In genomic region chr9:32526042-32526706, GRCh38 we compare ENCODE assay signal across 8 cellular contexts. TPM values are rescaled to one million over a fixed set of nuclear protein-coding genes. Genes with fewer than 3 reads are reported as not detected.
DNase-seq lines count a peak whose midpoint lies in the region; ATAC-seq and TF ChIP-seq lines count a peak whose summit lies in the region.

RIGI (minus strand) TSS chr9:32526196; CDS start chr9:32526166, 30 bp downstream.

- no peaks in the 10 kb centered on the region for H3K36me3 ChIP-seq in fibroblast of lung (ENCODE audit: control insufficient read depth, insufficient read depth, low read length)

- peak within 1 kb of the TSS; percentile 86 for H3K27ac Mint-ChIP-seq in activated T-helper 1 cell treated with anti-CD3 and anti-CD28 coated beads, Interleukin-12 subunit alpha, Interleukin-12 subunit beta, Interleukin-2, Interleukin-4 antibody, amounts not matched to agents 30 ng/mL and 10 ng/mL and 1 ng/mL, durations not matched to agents 14 hours and 24 hours and 36 hours
- H3K27ac Mint-ChIP-seq in natural killer cell = peak within 1 kb of the TSS; percentile 79 to 96

- ATAC-seq in GM21576 (IDR thresholded peaks at IDR 0.05; ENCODE audit: unreplicated experiment) (peak; percentile 65), natural killer cell (peak; percentile 80 to 84 (median 82))

- H4K20me1 ChIP-seq in fibroblast of lung (ENCODE audit: control insufficient read depth, extremely low read depth, insufficient read depth, low read length) = no peaks in the 10 kb centered on the region

- H3K79me2 ChIP-seq in fibroblast of lung (ENCODE audit: control insufficient read depth, insufficient read depth, low read length) = peaks cover 14% of the 10 kb centered on the region

- peak within 1 kb of the TSS; percentile 79 for H3K4me2 ChIP-seq in fibroblast of lung (ENCODE audit: extremely low read depth, insufficient read depth, low read length)

- H3K4me3 ChIP-seq in fibroblast of lung (replicated peaks in 1 of 4; ENCODE audit: control extremely low read depth in 1 of 4, insufficient read depth in 1 of 4, low read depth in 3 of 4, low read length in 4 of 4) = peak within 1 kb of the TSS; percentile 57 to 93 (median 87)

- no peaks in the 10 kb centered on the region for H3K27me3 Mint-ChIP-seq in activated T-helper 1 cell treated with anti-CD3 and anti-CD28 coated beads, Interleukin-12 subunit alpha, Interleukin-12 subunit beta, Interleukin-2, Interleukin-4 antibody, amounts not matched to agents 30 ng/mL and 10 ng/mL and 1 ng/mL, durations not matched to agents 14 hours and 24 hours and 36 hours (ENCODE audit: insufficient read depth)
- H3K27me3 Mint-ChIP-seq in natural killer cell (ENCODE audit: low read depth in 2 of 2) = no peaks in the 10 kb centered on the region

- no peaks in the 10 kb centered on the region for H3K4me1 ChIP-seq in fibroblast of lung (ENCODE audit: control insufficient read depth, extremely low read depth, insufficient read depth, low read length)

- H3K36me3 Mint-ChIP-seq in activated T-helper 1 cell treated with anti-CD3 and anti-CD28 coated beads, Interleukin-12 subunit alpha, Interleukin-12 subunit beta, Interleukin-2, Interleukin-4 antibody, amounts not matched to agents 30 ng/mL and 10 ng/mL and 1 ng/mL, durations not matched to agents 14 hours and 24 hours and 36 hours (ENCODE audit: low read depth) = peaks cover 18% of the 10 kb centered on the region
- no peaks in the 10 kb centered on the region for H3K36me3 Mint-ChIP-seq in natural killer cell

- peak within 1 kb of the TSS; percentile 92 for H3K4me3 Mint-ChIP-seq in activated T-helper 1 cell treated with anti-CD3 and anti-CD28 coated beads, Interleukin-12 subunit alpha, Interleukin-12 subunit beta, Interleukin-2, Interleukin-4 antibody, amounts not matched to agents 30 ng/mL and 10 ng/mL and 1 ng/mL, durations not matched to agents 14 hours and 24 hours and 36 hours
- H3K4me3 Mint-ChIP-seq in natural killer cell = peak within 1 kb of the TSS; percentile 93

- DNase-seq in DMS53 treated with DMSO at 0.1 percent for 48 hours (lab: John Stamatoyannopoulos, UW; ENCODE audit: unreplicated experiment) (peak; percentile 95), fibroblast of lung (ENCODE audit: low read depth in 2 of 2) (peak; percentile 93), natural killer cell (peak; percentile 72)
- peak; percentile 81 for DNase-seq in activated T-helper 1 cell treated with anti-CD3 and anti-CD28 coated beads, Interleukin-12 subunit alpha, Interleukin-12 subunit beta, Interleukin-2, Interleukin-4 antibody, amounts not matched to agents 30 ng/mL and 10 ng/mL and 1 ng/mL, durations not matched to agents 14 hours and 24 hours and 36 hours (ENCODE audit: low spot score)
- peak; percentile 76 for DNase-seq in stimulated activated naive CD4-positive, alpha-beta T cell treated with Interleukin-2 at 50 U/mL for 16 hours (lab: John Stamatoyannopoulos, UW)

- intact Hi-C loops in activated T-helper 1 cell treated with anti-CD3 and anti-CD28 coated beads, Interleukin-12 subunit alpha, Interleukin-12 subunit beta, Interleukin-2, Interleukin-4 antibody, amounts not matched to agents 30 ng/mL and 10 ng/mL and 1 ng/mL, durations not matched to agents 14 hours and 24 hours and 36 hours (cut with micrococcal nuclease) = no loop called here
- intact Hi-C loops in natural killer cell (cut with micrococcal nuclease) = loop anchor here (1.0 kb wide), 3 partner anchors 24 to 147 kb away; no protein-coding TSS in a partner anchor

- no peak; the same call in 1 of the 2 replicates for TF ChIP-seq EP300 in Ishikawa (IDR thresholded peaks at IDR 0.05; ENCODE audit: borderline replicate concordance)

- no peaks in the 10 kb centered on the region for H3K9me3 Mint-ChIP-seq in activated T-helper 1 cell treated with anti-CD3 and anti-CD28 coated beads, Interleukin-12 subunit alpha, Interleukin-12 subunit beta, Interleukin-2, Interleukin-4 antibody, amounts not matched to agents 30 ng/mL and 10 ng/mL and 1 ng/mL, durations not matched to agents 14 hours and 24 hours and 36 hours
- H3K9me3 Mint-ChIP-seq in natural killer cell = no peaks in the 10 kb centered on the region

- peak; percentile 62 for TF ChIP-seq RAD21 in Ishikawa (IDR thresholded peaks at IDR 0.05; ENCODE audit: low read depth)

- peaks cover 53% of the 10 kb centered on the region for H3K4me1 Mint-ChIP-seq in activated T-helper 1 cell treated with anti-CD3 and anti-CD28 coated beads, Interleukin-12 subunit alpha, Interleukin-12 subunit beta, Interleukin-2, Interleukin-4 antibody, amounts not matched to agents 30 ng/mL and 10 ng/mL and 1 ng/mL, durations not matched to agents 14 hours and 24 hours and 36 hours (ENCODE audit: low read depth)
- H3K4me1 Mint-ChIP-seq in natural killer cell = peaks cover 53 to 56% of the 10 kb centered on the region in 2 donors

- peak within 1 kb of the TSS; percentile 44 for H3K9ac ChIP-seq in fibroblast of lung (ENCODE audit: insufficient read depth, low read length)

- TF ChIP-seq CTCF in fibroblast of lung (conservative IDR thresholded peaks at IDR 0.05 in 1 of 2, IDR thresholded peaks at IDR 0.05 in 1 of 2; ENCODE audit: low read depth in 1 of 2, low read length in 2 of 2) = peak; percentile 16 to 19
- TF ChIP-seq CTCF in natural killer cell (IDR thresholded peaks at IDR 0.05) = no peak

- peak within 1 kb of the TSS; percentile 82 for H2AFZ ChIP-seq in fibroblast of lung (ENCODE audit: low read length)

- H3K27ac ChIP-seq in fibroblast of lung (ENCODE audit: insufficient read depth, low read length) = peak within 1 kb of the TSS; percentile 55

- no peaks in the 10 kb centered on the region for H3K9me3 ChIP-seq in fibroblast of lung (ENCODE audit: control insufficient read depth, insufficient read depth, low read depth, low read length)

- no peaks in the 10 kb centered on the region for H3K27me3 ChIP-seq in fibroblast of lung (ENCODE audit: control insufficient read depth, insufficient read depth, low read length)

TF ChIP-seq in Ishikawa, 13 proteins besides CTCF, POLR2A, EP300 and RAD21 (continues in another document):
- peak; percentile 59; the same call in 1 of the 2 replicates for TF ChIP-seq TEAD4 (IDR thresholded peaks at IDR 0.05)
- TF ChIP-seq EGR1 (IDR thresholded peaks at IDR 0.05) = 0 out of 2 replicates have a peak, but pooled peaks have one; percentile 31
- peak; percentile 81 for TF ChIP-seq NFIC (IDR thresholded peaks at IDR 0.05)
- 0 out of 2 replicates have a peak, but pooled peaks have one; percentile 2 for TF ChIP-seq CEBPB (IDR thresholded peaks at IDR 0.05)
- no peak for TF ChIP-seq ZBTB7A (IDR thresholded peaks at IDR 0.05; ENCODE audit: low read depth)
- TF ChIP-seq FOXM1 (IDR thresholded peaks at IDR 0.05; ENCODE audit: borderline replicate concordance, low read depth) = peak; percentile 61; the same call in 1 of the 2 replicates
- TF ChIP-seq, protein P1, sequence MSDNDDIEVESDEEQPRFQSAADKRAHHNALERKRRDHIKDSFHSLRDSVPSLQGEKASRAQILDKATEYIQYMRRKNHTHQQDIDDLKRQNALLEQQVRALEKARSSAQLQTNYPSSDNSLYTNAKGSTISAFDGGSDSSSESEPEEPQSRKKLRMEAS (IDR thresholded peaks at IDR 0.05) = peak; percentile 24; the same call in 1 of the 2 replicates
- TF ChIP-seq TCF12 (IDR thresholded peaks at IDR 0.05; ENCODE audit: low read depth) = peak; percentile 50; the same call in 1 of the 2 replicates
- TF ChIP-seq CREB1 (IDR thresholded peaks at IDR 0.05; ENCODE audit: low read depth) = no peak
- no peak for TF ChIP-seq YY1 (IDR thresholded peaks at IDR 0.05; ENCODE audit: low read depth)

TF ChIP-seq in PFSK-1, 5 proteins besides CTCF, POLR2A, EP300 and RAD21:
- TF ChIP-seq POLR2AphosphoS5 (IDR thresholded peaks at IDR 0.05; ENCODE audit: low read depth, low read length) (0 out of 2 replicates have a peak, but pooled peaks have one; percentile 18), TAF1 (IDR thresholded peaks at IDR 0.05; ENCODE audit: borderline replicate concordance, insufficient read depth, low read length) (0 out of 2 replicates have a peak, but pooled peaks have one; percentile 22), FOXP2 (optimal IDR thresholded peaks at IDR 0.05; ENCODE audit: borderline replicate concordance, extremely low read depth, extremely low read length, insufficient read depth) (peak; percentile 44), SIN3A (IDR thresholded peaks at IDR 0.05; ENCODE audit: borderline replicate concordance, insufficient read depth, low read length) (0 out of 2 replicates have a peak, but pooled peaks have one; percentile 66)
- TF ChIP-seq, protein P2, sequence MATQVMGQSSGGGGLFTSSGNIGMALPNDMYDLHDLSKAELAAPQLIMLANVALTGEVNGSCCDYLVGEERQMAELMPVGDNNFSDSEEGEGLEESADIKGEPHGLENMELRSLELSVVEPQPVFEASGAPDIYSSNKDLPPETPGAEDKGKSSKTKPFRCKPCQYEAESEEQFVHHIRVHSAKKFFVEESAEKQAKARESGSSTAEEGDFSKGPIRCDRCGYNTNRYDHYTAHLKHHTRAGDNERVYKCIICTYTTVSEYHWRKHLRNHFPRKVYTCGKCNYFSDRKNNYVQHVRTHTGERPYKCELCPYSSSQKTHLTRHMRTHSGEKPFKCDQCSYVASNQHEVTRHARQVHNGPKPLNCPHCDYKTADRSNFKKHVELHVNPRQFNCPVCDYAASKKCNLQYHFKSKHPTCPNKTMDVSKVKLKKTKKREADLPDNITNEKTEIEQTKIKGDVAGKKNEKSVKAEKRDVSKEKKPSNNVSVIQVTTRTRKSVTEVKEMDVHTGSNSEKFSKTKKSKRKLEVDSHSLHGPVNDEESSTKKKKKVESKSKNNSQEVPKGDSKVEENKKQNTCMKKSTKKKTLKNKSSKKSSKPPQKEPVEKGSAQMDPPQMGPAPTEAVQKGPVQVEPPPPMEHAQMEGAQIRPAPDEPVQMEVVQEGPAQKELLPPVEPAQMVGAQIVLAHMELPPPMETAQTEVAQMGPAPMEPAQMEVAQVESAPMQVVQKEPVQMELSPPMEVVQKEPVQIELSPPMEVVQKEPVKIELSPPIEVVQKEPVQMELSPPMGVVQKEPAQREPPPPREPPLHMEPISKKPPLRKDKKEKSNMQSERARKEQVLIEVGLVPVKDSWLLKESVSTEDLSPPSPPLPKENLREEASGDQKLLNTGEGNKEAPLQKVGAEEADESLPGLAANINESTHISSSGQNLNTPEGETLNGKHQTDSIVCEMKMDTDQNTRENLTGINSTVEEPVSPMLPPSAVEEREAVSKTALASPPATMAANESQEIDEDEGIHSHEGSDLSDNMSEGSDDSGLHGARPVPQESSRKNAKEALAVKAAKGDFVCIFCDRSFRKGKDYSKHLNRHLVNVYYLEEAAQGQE (IDR thresholded peaks at IDR 0.05; ENCODE audit: insufficient read depth in 1 of 2, low read depth in 2 of 2, low read length in 2 of 2) = no peak

RNA-seq across cellular contexts. Expression of gene RIGI, which starts in this region (rescaled TPM):
- 0.46 TPM for polyA plus RNA-seq in PFSK-1 (2012; ENCODE audit: insufficient read length, low read depth)
- total RNA-seq in activated T-helper 1 cell treated with anti-CD3 and anti-CD28 coated beads, Interleukin-12 subunit alpha, Interleukin-12 subunit beta, Interleukin-2, Interleukin-4 antibody, amounts not matched to agents 30 ng/mL and 10 ng/mL and 1 ng/mL, durations not matched to agents 14 hours and 24 hours and 36 hours = 6.1 and 6.5 TPM in 2 replicates
- total RNA-seq in fibroblast of lung (10.3 and 13.2 TPM in 2 replicates), natural killer cell (10 to 100 TPM; 13.8 to 21.3 (median 15.7) TPM)
- 6.7 and 8.8 TPM in 2 replicates for polyA plus RNA-seq in fibroblast of lung
- polyA plus RNA-seq in fibroblast of lung (2012) = 5.4 and 6.0 TPM in 2 replicates
- polyA minus RNA-seq in fibroblast of lung (ENCODE audit: low replicate concordance) = 0.47 TPM in 1 of 2 replicates, not detected in the other

Comparison
In these comparisons a context has a peak if more than half of its experiments do, and no peak if none do; other contexts are left out.
1. Peak in every context shown above with its lines: DNase-seq, ATAC-seq, H3K4me3 ChIP-seq and H3K27ac ChIP-seq.